ENCODE assay signal across 1 cellular context in genomic region chr11:125389339-125390166, GRCh38.
TF ChIP-seq lines count a peak whose summit lies in the region.

No MANE protein-coding gene starts in this region.

TF ChIP-seq in GM23338, 12 proteins besides CTCF, POLR2A, EP300 and RAD21 (continued from another document):
- TF ChIP-seq ZNF462 (CRISPR knock-in tag; IDR thresholded peaks at IDR 0.05): no peak
- TF ChIP-seq CREB1 (CRISPR knock-in tag; IDR thresholded peaks at IDR 0.05; ENCODE audit: low read depth): no peak
- no peak for TF ChIP-seq STAT1 (IDR thresholded peaks at IDR 0.05; ENCODE audit: unreplicated experiment)
- no peak for TF ChIP-seq POLR2AphosphoS5 (IDR thresholded peaks at IDR 0.05; ENCODE audit: low read depth)
TF ChIP-seq in GM23338: peak in this region for 0.
